In the genomic region with DNA sequence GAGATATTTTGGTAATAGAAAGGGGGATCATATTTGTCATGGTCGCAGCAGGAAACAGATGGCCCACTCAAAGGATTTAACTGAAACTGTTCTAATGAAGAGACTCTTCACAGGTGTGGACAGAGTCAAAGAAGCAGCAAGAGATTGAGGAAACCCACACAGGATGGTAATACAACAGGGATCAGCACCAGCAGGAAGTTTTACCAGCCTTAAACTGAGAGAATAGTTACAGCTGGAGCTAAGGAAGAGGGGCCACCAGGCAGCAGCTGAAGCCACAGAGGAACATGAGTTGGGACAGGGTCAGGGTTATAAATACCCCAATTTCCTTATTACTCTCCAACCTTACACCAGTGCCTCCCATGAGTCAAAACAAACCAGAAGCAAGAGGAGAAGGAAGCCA, we compare ENCODE assay signal across 12 cellular contexts.
DNase-seq lines count a peak whose midpoint lies in the region; ATAC-seq and TF ChIP-seq lines count a peak whose summit lies in the region.
"Had no signal": no experiment of that assay in that cellular context is flagged by ENCODE, and none has a peak within 500 bp of the region (broad histone marks: within the 10 kb centered on the region; RNA-seq: fewer than 3 reads in every experiment).

No MANE protein-coding gene starts in this region.

- H3K9me2 ChIP-seq in Loucy (replicated peaks; ENCODE audit: low read depth, low read length): no peaks in the 10 kb centered on the region

- H3K9me3 Mint-ChIP-seq in type B pancreatic cell (no peaks in the 10 kb centered on the region), HFFc6 (no peaks in the 10 kb centered on the region)

- peak overlapping the region; percentile 11 for H3K4me3 ChIP-seq in Loucy (ENCODE audit: low read length, poor library complexity, severe bottlenecking)
- H3K4me3 ChIP-seq: Peyer's patch had no signal

- peak overlapping the region; percentile 56 for H3K4me2 ChIP-seq in Loucy (ENCODE audit: low read depth, low read length, poor library complexity, severe bottlenecking)

- H3K27ac Mint-ChIP-seq in type B pancreatic cell (peak overlapping the region; percentile 9), HFFc6 (no peak overlapping the region)

- no peak overlapping the region for H3K4me3 Mint-ChIP-seq in type B pancreatic cell
- no peak overlapping the region for H3K4me3 Mint-ChIP-seq in HFFc6

- ATAC-seq in left cardiac atrium (peak; percentile 15 to 42), HG02798 (IDR thresholded peaks at IDR 0.05; ENCODE audit: poor library complexity, unreplicated experiment) (peak; percentile 22)

- no peaks in the 10 kb centered on the region for H3K9me3 ChIP-seq in Loucy (ENCODE audit: insufficient read depth, low read depth, low read length)
- H3K9me3 ChIP-seq: Peyer's patch had no signal

- no peaks in the 10 kb centered on the region for H3F3A ChIP-seq in Loucy (ENCODE audit: low read depth)

- no peak for DNase-seq in left cardiac atrium
- no peak for DNase-seq in cardiac septum (ENCODE audit: low spot score)
- no peak for DNase-seq in type B pancreatic cell (ENCODE audit: extremely low spot score, unreplicated experiment)
- no peak for DNase-seq in H4 (ENCODE audit: low spot score)
- no peak for DNase-seq in HFFc6
- DNase-seq in stimulated activated CD4-positive, alpha-beta T cell treated with anti-CD3 and anti-CD28 coated beads, Interleukin-1b, Interleukin-23, amount 100 ng/mL, for 48 hours: no peak
- DNase-seq: activated T-cell treated with anti-CD3 and anti-CD28 coated beads for 4 hours; NCI-H187; stimulated activated CD4-positive, alpha-beta T cell treated with anti-CD3 and anti-CD28 coated beads, Interleukin-2, amount 100 ng/mL, for 24 hours had no signal

- H3K79me2 ChIP-seq in Loucy (ENCODE audit: insufficient read depth, low read length): no peaks in the 10 kb centered on the region

- no peaks in the 10 kb centered on the region for H3K36me3 ChIP-seq in Loucy (ENCODE audit: insufficient read depth, low read length)
- H3K36me3 ChIP-seq: Peyer's patch had no signal

- H3K36me3 Mint-ChIP-seq in type B pancreatic cell (no peaks in the 10 kb centered on the region), HFFc6 (ENCODE audit: low read depth) (no peaks in the 10 kb centered on the region)

- peaks cover 25% of the 10 kb centered on the region for H3K4me1 ChIP-seq in Loucy (ENCODE audit: insufficient read depth, low read length, poor library complexity, severe bottlenecking)
- H3K4me1 ChIP-seq: Peyer's patch had no signal

- no peak overlapping the region for H3K9ac ChIP-seq in Loucy (ENCODE audit: low read depth, low read length, poor library complexity, severe bottlenecking)

- H4K20me1 ChIP-seq in Loucy (ENCODE audit: insufficient read depth, low read length, poor library complexity, severe bottlenecking): no peaks in the 10 kb centered on the region

- H3K27me3 ChIP-seq in Loucy (ENCODE audit: insufficient read depth, low read length, poor library complexity, severe bottlenecking): no peaks in the 10 kb centered on the region
- H3K27me3 ChIP-seq: Peyer's patch had no signal

- no peak overlapping the region for H2AFZ ChIP-seq in Loucy (ENCODE audit: low read length)

- H3K4me1 Mint-ChIP-seq in type B pancreatic cell (ENCODE audit: unreplicated experiment) (peaks cover 9% of the 10 kb centered on the region), HFFc6 (ENCODE audit: low read depth) (no peaks in the 10 kb centered on the region)

- peaks cover 3% of the 10 kb centered on the region for H3K27me3 Mint-ChIP-seq in type B pancreatic cell
- H3K27me3 Mint-ChIP-seq in HFFc6 (ENCODE audit: insufficient read depth): peaks cover 7% of the 10 kb centered on the region; the same call in 1 of the 2 replicates

- TF ChIP-seq CTCF in Loucy (conservative IDR thresholded peaks at IDR 0.05; ENCODE audit: low read length) (no peak), type B pancreatic cell (conservative IDR thresholded peaks at IDR 0.05) (no peak), HFFc6 (IDR thresholded peaks at IDR 0.05) (no peak)

- intact Hi-C loops in left cardiac atrium (cut with DNase I) (no loop called here), cardiac septum (cut with DNase I) (no loop called here)
